Comparison of ENCODE assay signal across 20 cellular contexts in genomic region chrX:24396930-24397277, GRCh38. TPM values are rescaled to one million over a fixed set of nuclear protein-coding genes. Genes with fewer than 3 reads are reported as not detected.
DNase-seq lines count a peak whose midpoint lies in the region; ATAC-seq and TF ChIP-seq lines count a peak whose summit lies in the region.
"Had no signal": no experiment of that assay in that cellular context is flagged by ENCODE, and none has a peak within 500 bp of the region (broad histone marks: within the 10 kb centered on the region; RNA-seq: fewer than 3 reads in every experiment).

No MANE protein-coding gene starts in this region.

- H3K4me1 ChIP-seq in SK-N-SH (ENCODE audit: control insufficient read depth in 1 of 2, insufficient read depth in 2 of 2, low read depth in 1 of 2, low read length in 1 of 2) (no peaks in the 10 kb centered on the region), thyroid gland (no peaks in the 10 kb centered on the region)
- H3K4me1 ChIP-seq: A549 had no signal

- WGBS in SK-N-SH (ENCODE audit: low lambda C conversion rate), result 17% methylated on average over 1 of the region's 1 CpG
- WGBS in thyroid gland, 2 donors, result 0 to 40% methylated on average over 1 of the region's 1 CpG

- H3K4me3 ChIP-seq in SK-N-SH (ENCODE audit: low read depth in 2 of 2, low read length in 1 of 2) (no peak overlapping the region), thyroid gland (replicated peaks in 1 of 3) (no peak overlapping the region)
- H3K4me3 ChIP-seq: A549; BLaER1 treated with 17β-estradiol and CSF1 and Interleukin-3, amounts not matched to agents 10 nM and 100 nM; heart left ventricle had no signal

- ATAC-seq in SK-N-SH treated with all-trans-retinoic acid at 6 μM for 48 hours (no peak), GM19397 (IDR thresholded peaks at IDR 0.05; ENCODE audit: unreplicated experiment) (no peak)
- ATAC-seq: A549; activated T-helper 17 cell treated with anti-CD3 and anti-CD28 coated beads, Interleukin-2, amount 50 U/mL, for 72 hours; esophagus mucosa; HCT116 had no signal

- no peak for DNase-seq in SK-N-SH
- DNase-seq in astrocyte of the hippocampus (ENCODE audit: low read depth, low spot score), result peak; percentile 72
- peak; percentile 2 for DNase-seq in inferior parietal cortex (ENCODE audit: extremely low spot score)
- no peak for DNase-seq in thyroid gland
- DNase-seq in NCI-H524 treated with DMSO at 0.1 percent for 48 hours (lab: John Stamatoyannopoulos, UW), result no peak
- no peak for DNase-seq in stimulated activated CD4-positive, alpha-beta T cell treated with anti-CD3 and anti-CD28 coated beads, Interleukin-4, amount 100 ng/mL, for 1 hour
- DNase-seq: activated CD4-positive, alpha-beta T cell treated with anti-CD3 and anti-CD28 coated beads for 48 hours; effector memory CD4-positive, alpha-beta T cell; heart left ventricle; Karpas-422; left ventricle myocardium superior; NCI-H1048; retina had no signal

- no peaks in the 10 kb centered on the region for H3K9me3 ChIP-seq in SK-N-SH
- H3K9me3 ChIP-seq in thyroid gland, result no peaks in the 10 kb centered on the region
- H3K9me3 ChIP-seq: A549; BLaER1 treated with 17β-estradiol and CSF1 and Interleukin-3, amounts not matched to agents 10 nM and 100 nM; heart left ventricle had no signal

- CTCF ChIA-PET in SK-N-SH (lab: Yijun Ruan, JAX), result interaction anchor here (0.9 to 3.5 kb wide), 13 partner anchors 10 to 747 kb away, joined by 3 to 80 read pairs (median 8); no protein-coding TSS in a partner anchor

- H3K4me2 ChIP-seq in SK-N-SH, result peak overlapping the region; percentile 26; the same call in 1 of the 2 replicates
- H3K4me2 ChIP-seq: A549 had no signal

- H3K9ac ChIP-seq in SK-N-SH, result no peak overlapping the region
- H3K9ac ChIP-seq: BLaER1 treated with 17β-estradiol and CSF1 and Interleukin-3, amounts not matched to agents 10 nM and 100 nM had no signal

- H4K20me1 ChIP-seq in SK-N-SH (ENCODE audit: insufficient read depth), result no peaks in the 10 kb centered on the region
- H4K20me1 ChIP-seq: BLaER1 treated with 17β-estradiol and CSF1 and Interleukin-3, amounts not matched to agents 10 nM and 100 nM had no signal

- no peak for TF ChIP-seq POLR2A in thyroid gland (IDR thresholded peaks at IDR 0.05)

- intact Hi-C loops in thyroid gland (cut with DNase I), result loop anchor here (10.0 kb wide), 1 partner anchor 298 kb away; the partner anchor contains the start of gene POLA1

- no peaks in the 10 kb centered on the region for H3K79me2 ChIP-seq in SK-N-SH (ENCODE audit: insufficient read depth)

- H3K9me2 ChIP-seq in SK-N-SH, result no peaks in the 10 kb centered on the region

- POLR2A ChIA-PET in SK-N-SH (lab: Yijun Ruan, JAX), result no interaction called here

- H3K27ac ChIP-seq in SK-N-SH (ENCODE audit: low read depth in 2 of 2, low read length in 1 of 2) (peak overlapping the region in 1 of 2 experiments; percentile 49; a peak in 1 of 4 replicates), thyroid gland (peak overlapping the region in 2 of 3 donors; percentile 59 to 64)
- H3K27ac ChIP-seq: A549; BLaER1 treated with 17β-estradiol and CSF1 and Interleukin-3, amounts not matched to agents 10 nM and 100 nM had no signal

- H2AFZ ChIP-seq in SK-N-SH (ENCODE audit: low read depth), result no peak overlapping the region

- no peaks in the 10 kb centered on the region for H3K36me3 ChIP-seq in SK-N-SH (replicated peaks in 1 of 2; ENCODE audit: control insufficient read depth in 1 of 2, insufficient read depth in 2 of 2, low read length in 1 of 2)
- no peaks in the 10 kb centered on the region for H3K36me3 ChIP-seq in thyroid gland
- H3K36me3 ChIP-seq: BLaER1 treated with 17β-estradiol and CSF1 and Interleukin-3, amounts not matched to agents 10 nM and 100 nM; heart left ventricle had no signal

- H3F3A ChIP-seq in SK-N-SH (replicated peaks; ENCODE audit: insufficient read depth), result peaks cover 4% of the 10 kb centered on the region

- TF ChIP-seq RAD21 in SK-N-SH (IDR thresholded peaks at IDR 0.05; ENCODE audit: low read length), result no peak

- TF ChIP-seq EP300 in SK-N-SH (IDR thresholded peaks at IDR 0.05; ENCODE audit: borderline replicate concordance in 1 of 2, low read depth in 1 of 2, low read length in 1 of 2), result no peak

- TF ChIP-seq CTCF in SK-N-SH (IDR thresholded peaks at IDR 0.05) (no peak), thyroid gland (IDR thresholded peaks at IDR 0.05) (no peak)

- H3K27me3 ChIP-seq in SK-N-SH (ENCODE audit: insufficient read depth), result peaks cover 30% of the 10 kb centered on the region; the same call in 1 of the 2 replicates
- no peaks in the 10 kb centered on the region for H3K27me3 ChIP-seq in thyroid gland

TF ChIP-seq in SK-N-SH, 30 proteins besides CTCF, POLR2A, EP300 and RAD21:
- TF ChIP-seq CHD2 (IDR thresholded peaks at IDR 0.05; ENCODE audit: low read length, partially characterized antibody), result no peak
- no peak for TF ChIP-seq NRF1 (IDR thresholded peaks at IDR 0.05; ENCODE audit: low read depth, low read length)

TF ChIP-seq in SK-N-SH treated with all-trans-retinoic acid at 6 μM for 48 hours, 23 proteins besides CTCF, POLR2A, EP300 and RAD21:
- TF ChIP-seq ESRRG (CRISPR knock-in tag; IDR thresholded peaks at IDR 0.05) (no peak), CSRNP3 (CRISPR knock-in tag; IDR thresholded peaks at IDR 0.05) (no peak), TCF4 (CRISPR knock-in tag; IDR thresholded peaks at IDR 0.05; ENCODE audit: borderline replicate concordance) (no peak), ZNF8 (CRISPR knock-in tag; IDR thresholded peaks at IDR 0.05) (no peak), PPARA (CRISPR knock-in tag; IDR thresholded peaks at IDR 0.05; ENCODE audit: borderline replicate concordance) (no peak), RARB (CRISPR knock-in tag; IDR thresholded peaks at IDR 0.05) (no peak), ZNF565 (CRISPR knock-in tag; conservative IDR thresholded peaks at IDR 0.05; ENCODE audit: low read depth) (no peak), OSR1 (CRISPR knock-in tag; IDR thresholded peaks at IDR 0.05) (no peak), ZNF70 (CRISPR knock-in tag; IDR thresholded peaks at IDR 0.05) (no peak), ARNTL (CRISPR knock-in tag; IDR thresholded peaks at IDR 0.05; ENCODE audit: borderline replicate concordance, low read depth) (no peak), ISL1 (CRISPR knock-in tag; IDR thresholded peaks at IDR 0.05) (no peak), CREB5 (CRISPR knock-in tag; IDR thresholded peaks at IDR 0.05; ENCODE audit: low read depth) (no peak), CSDC2 (CRISPR knock-in tag; IDR thresholded peaks at IDR 0.05) (no peak), TSHZ2 (CRISPR knock-in tag; IDR thresholded peaks at IDR 0.05) (no peak)

RNA-seq across cellular contexts. Expression of gene SUPT20HL1, which starts 36.5 kb away (rescaled TPM):
- polyA plus RNA-seq in SK-N-SH (2012; rRNA removed), result not detected in 2 replicates
- not detected in 2 replicates for polyA plus RNA-seq in SK-N-SH (2012; cell fraction: cytosol; rRNA removed)
- polyA plus RNA-seq in SK-N-SH (2012; cell fraction: nucleus; rRNA removed), result not detected in 2 replicates
- not detected for total RNA-seq in thyroid gland
- total RNA-seq: esophagus mucosa, heart left ventricle, left ventricle myocardium superior had no signal
- polyA plus RNA-seq: A549, heart left ventricle had no signal

Comparison
In these comparisons a context has a peak if more than half of its experiments do, and no peak if none do; other contexts are left out.
1. DNase-seq: peak in astrocyte of the hippocampus (single experiment) and inferior parietal cortex (single experiment); none in SK-N-SH (single experiment), thyroid gland (0 of 2), NCI-H524 treated with DMSO at 0.1 percent for 48 hours (single experiment) and stimulated activated CD4-positive, alpha-beta T cell treated with anti-CD3 and anti-CD28 coated beads, Interleukin-4, amount 100 ng/mL, for 1 hour (single experiment).